ENCODE assay signal across 8 cellular contexts in genomic region chrX:125205084-125205917, GRCh38.
A peak's percentile ranks its signal among the peaks of the same experiment; 100 is the strongest.
DNase-seq lines count a peak whose midpoint lies in the region; ATAC-seq and TF ChIP-seq lines count a peak whose summit lies in the region.

No MANE protein-coding gene starts in this region.

- H3K4me1 Mint-ChIP-seq in endodermal cell, result peaks cover 21% of the 10 kb centered on the region
- H3K4me1 Mint-ChIP-seq in mesothelial cell of epicardium, result peaks cover 36% of the 10 kb centered on the region

- peak overlapping the region; percentile 11 for H3K9ac ChIP-seq in endodermal cell (ENCODE audit: extremely low read depth, low read length, poor library complexity, severe bottlenecking)

- in situ Hi-C loops in HAP-1 (cut with MboI; ENCODE audit: low sequenced_read_pairs), result no loop called here

- no peaks in the 10 kb centered on the region for H3K36me3 ChIP-seq in HAP-1 (replicated peaks)
- H3K36me3 ChIP-seq in endodermal cell (ENCODE audit: control insufficient read depth, insufficient read depth, low read length), result no peaks in the 10 kb centered on the region
- H3K36me3 ChIP-seq in thymus (ENCODE audit: control insufficient read depth, insufficient read depth), result no peaks in the 10 kb centered on the region

- peak overlapping the region; percentile 63 for H3K4me3 Mint-ChIP-seq in endodermal cell
- peak overlapping the region; percentile 93 for H3K4me3 Mint-ChIP-seq in mesothelial cell of epicardium

- H3K36me3 Mint-ChIP-seq in endodermal cell (ENCODE audit: low read depth) (no peaks in the 10 kb centered on the region), mesothelial cell of epicardium (no peaks in the 10 kb centered on the region)

- WGBS in endodermal cell (ENCODE audit: insufficient coverage in 1 of 2, insufficient read length in 1 of 2), 2 experiments, result 0% methylated on average over 7 to 52 of the region's 54 CpGs
- WGBS in thymus, result 2% methylated on average over 54 of the region's 54 CpGs

- DNase-seq in AG08396 (ENCODE audit: low spot score) (peak; percentile 17), HAP-1 (ENCODE audit: low spot score in 2 of 2) (peak; percentile 78 to 85), endodermal cell (peak; percentile 88), mesothelial cell of epicardium (ENCODE audit: low spot score in 2 of 2, unreplicated experiment in 2 of 2) (peak; percentile 26 to 61)

- peak; percentile 71 for TF ChIP-seq CTCF in endodermal cell (conservative IDR thresholded peaks at IDR 0.05)
- TF ChIP-seq CTCF in mesothelial cell of epicardium (IDR thresholded peaks at IDR 0.05; ENCODE audit: unreplicated experiment), result no peak

- peak overlapping the region; percentile 73 for H3K27ac Mint-ChIP-seq in endodermal cell
- H3K27ac Mint-ChIP-seq in mesothelial cell of epicardium, result peak overlapping the region; percentile 97

- peaks cover 4% of the 10 kb centered on the region for H3K4me1 ChIP-seq in HAP-1
- no peaks in the 10 kb centered on the region for H3K4me1 ChIP-seq in endodermal cell (ENCODE audit: control insufficient read depth, insufficient read depth, low read length)
- no peaks in the 10 kb centered on the region for H3K4me1 ChIP-seq in thymus (ENCODE audit: control insufficient read depth, insufficient read depth, low read length)

- H3K27me3 Mint-ChIP-seq in endodermal cell (ENCODE audit: insufficient read depth) (peaks cover 47% of the 10 kb centered on the region), mesothelial cell of epicardium (ENCODE audit: low read depth) (peaks cover 64% of the 10 kb centered on the region)

- H3K27ac ChIP-seq in endodermal cell (ENCODE audit: low read depth, low read length), result no peak overlapping the region
- no peak overlapping the region for H3K27ac ChIP-seq in thymus (ENCODE audit: low read depth)

- ATAC-seq in SK-N-SH treated with all-trans-retinoic acid at 6 μM for 48 hours, result peak; percentile 58
- ATAC-seq in HG03439 (IDR thresholded peaks at IDR 0.05; ENCODE audit: unreplicated experiment), result no peak
- no peak for ATAC-seq in HG02798 (IDR thresholded peaks at IDR 0.05; ENCODE audit: poor library complexity, unreplicated experiment)

- H3K9me3 ChIP-seq in HAP-1 (no peaks in the 10 kb centered on the region), endodermal cell (ENCODE audit: control insufficient read depth, low read length) (no peaks in the 10 kb centered on the region), thymus (ENCODE audit: control insufficient read depth) (no peaks in the 10 kb centered on the region)

- H3K27me3 ChIP-seq in HAP-1 (ENCODE audit: low read depth) (peaks cover 10% of the 10 kb centered on the region; the same call in 1 of the 2 replicates), endodermal cell (ENCODE audit: control insufficient read depth, insufficient read depth, low read length, poor library complexity, severe bottlenecking) (peaks cover 34% of the 10 kb centered on the region), thymus (ENCODE audit: control insufficient read depth, insufficient read depth) (peaks cover 20% of the 10 kb centered on the region)

- peak overlapping the region; percentile 30 for H3K4me3 ChIP-seq in HAP-1
- H3K4me3 ChIP-seq in endodermal cell (ENCODE audit: low read length), result peak overlapping the region; percentile 77
- peak overlapping the region; percentile 49 for H3K4me3 ChIP-seq in thymus (ENCODE audit: low read length)

- H3K9me3 Mint-ChIP-seq in endodermal cell (no peaks in the 10 kb centered on the region), mesothelial cell of epicardium (no peaks in the 10 kb centered on the region)

TF ChIP-seq in SK-N-SH treated with all-trans-retinoic acid at 6 μM for 48 hours, 23 proteins besides CTCF, POLR2A, EP300 and RAD21:
- TF ChIP-seq BACH2 (CRISPR knock-in tag; IDR thresholded peaks at IDR 0.05; ENCODE audit: borderline replicate concordance), result no peak
- TF ChIP-seq OSR1 (CRISPR knock-in tag; IDR thresholded peaks at IDR 0.05), result no peak
- no peak for TF ChIP-seq ZC3H10 (CRISPR knock-in tag; IDR thresholded peaks at IDR 0.05)
- TF ChIP-seq PPARA (CRISPR knock-in tag; IDR thresholded peaks at IDR 0.05; ENCODE audit: borderline replicate concordance), result no peak
- no peak for TF ChIP-seq TCF4 (CRISPR knock-in tag; IDR thresholded peaks at IDR 0.05; ENCODE audit: borderline replicate concordance)
- TF ChIP-seq GLIS3 (CRISPR knock-in tag; IDR thresholded peaks at IDR 0.05), result no peak
- TF ChIP-seq, protein P1, sequence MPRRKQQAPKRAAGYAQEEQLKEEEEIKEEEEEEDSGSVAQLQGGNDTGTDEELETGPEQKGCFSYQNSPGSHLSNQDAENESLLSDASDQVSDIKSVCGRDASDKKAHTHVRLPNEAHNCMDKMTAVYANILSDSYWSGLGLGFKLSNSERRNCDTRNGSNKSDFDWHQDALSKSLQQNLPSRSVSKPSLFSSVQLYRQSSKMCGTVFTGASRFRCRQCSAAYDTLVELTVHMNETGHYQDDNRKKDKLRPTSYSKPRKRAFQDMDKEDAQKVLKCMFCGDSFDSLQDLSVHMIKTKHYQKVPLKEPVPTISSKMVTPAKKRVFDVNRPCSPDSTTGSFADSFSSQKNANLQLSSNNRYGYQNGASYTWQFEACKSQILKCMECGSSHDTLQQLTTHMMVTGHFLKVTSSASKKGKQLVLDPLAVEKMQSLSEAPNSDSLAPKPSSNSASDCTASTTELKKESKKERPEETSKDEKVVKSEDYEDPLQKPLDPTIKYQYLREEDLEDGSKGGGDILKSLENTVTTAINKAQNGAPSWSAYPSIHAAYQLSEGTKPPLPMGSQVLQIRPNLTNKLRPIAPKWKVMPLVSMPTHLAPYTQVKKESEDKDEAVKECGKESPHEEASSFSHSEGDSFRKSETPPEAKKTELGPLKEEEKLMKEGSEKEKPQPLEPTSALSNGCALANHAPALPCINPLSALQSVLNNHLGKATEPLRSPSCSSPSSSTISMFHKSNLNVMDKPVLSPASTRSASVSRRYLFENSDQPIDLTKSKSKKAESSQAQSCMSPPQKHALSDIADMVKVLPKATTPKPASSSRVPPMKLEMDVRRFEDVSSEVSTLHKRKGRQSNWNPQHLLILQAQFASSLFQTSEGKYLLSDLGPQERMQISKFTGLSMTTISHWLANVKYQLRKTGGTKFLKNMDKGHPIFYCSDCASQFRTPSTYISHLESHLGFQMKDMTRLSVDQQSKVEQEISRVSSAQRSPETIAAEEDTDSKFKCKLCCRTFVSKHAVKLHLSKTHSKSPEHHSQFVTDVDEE (CRISPR knock-in tag; IDR thresholded peaks at IDR 0.05), result no peak
- TF ChIP-seq TOX (CRISPR knock-in tag; IDR thresholded peaks at IDR 0.05; ENCODE audit: borderline replicate concordance), result no peak

Comparison
In these comparisons a context has a peak if more than half of its experiments do, and no peak if none do; other contexts are left out.
1. DNase-seq: peak in every context shown above with its lines; median percentile 88 in endodermal cell; 82 in HAP-1; 44 in mesothelial cell of epicardium; 17 in AG08396.